In genomic region chr2:594297-594949, GRCh38 we compare ENCODE assay signal across 25 cellular contexts.
DNase-seq lines count a peak whose midpoint lies in the region; ATAC-seq, FAIRE-seq and TF ChIP-seq lines count a peak whose summit lies in the region.
"Had no signal": no experiment of that assay in that cellular context is flagged by ENCODE, and none has a peak within 500 bp of the region (broad histone marks: within the 10 kb centered on the region; RNA-seq: fewer than 3 reads in every experiment).

No MANE protein-coding gene starts in this region.

- H3K4me1 ChIP-seq in kidney (ENCODE audit: control insufficient read depth in 1 of 2, insufficient read depth in 1 of 2, low read depth in 1 of 2, low read length in 2 of 2), result no peaks in the 10 kb centered on the region
- H3K4me1 ChIP-seq in neural progenitor cell, result no peaks in the 10 kb centered on the region
- H3K4me1 ChIP-seq: BLaER1 had no signal

- H3K27me3 ChIP-seq in neural progenitor cell, result no peaks in the 10 kb centered on the region
- H3K27me3 ChIP-seq: BLaER1 had no signal

- no peaks in the 10 kb centered on the region for H3K36me3 ChIP-seq in kidney (ENCODE audit: control insufficient read depth in 1 of 2, insufficient read depth in 2 of 2, low read length in 2 of 2)
- H3K36me3 ChIP-seq in neural progenitor cell, result no peaks in the 10 kb centered on the region
- H3K36me3 ChIP-seq: BLaER1 had no signal

- peak; percentile 32 to 56 for ATAC-seq in natural killer cell treated with Interleukin-12 subunit alpha and Interleukin-12 subunit beta and Interleukin-15 and Interleukin-18, amount 100 ng/mL, for 72 hours
- ATAC-seq in natural killer cell, result no peak
- ATAC-seq: GM12878, GM23338, HCT116 had no signal

- no peaks in the 10 kb centered on the region for H4K20me1 ChIP-seq in neural progenitor cell (ENCODE audit: low read depth)
- H4K20me1 ChIP-seq: BLaER1 had no signal

- H3K4me2 ChIP-seq in neural progenitor cell, result no peak overlapping the region
- H3K4me2 ChIP-seq: BLaER1, GM23338 had no signal

- H3K27ac Mint-ChIP-seq in natural killer cell treated with Interleukin-12 subunit alpha and Interleukin-12 subunit beta and Interleukin-15 and Interleukin-18, amount 100 ng/mL, for 72 hours, result no peak overlapping the region
- H3K27ac Mint-ChIP-seq in natural killer cell (no peak overlapping the region), neural progenitor cell (peak overlapping the region; percentile 25)
- no peak overlapping the region for H3K27ac Mint-ChIP-seq in activated naive CD4-positive, alpha-beta T cell treated with anti-CD3 and anti-CD28 coated beads for 36 hours
- H3K27ac Mint-ChIP-seq: B cell; CD8-positive, alpha-beta memory T cell; GM23338; H9 had no signal

- no peaks in the 10 kb centered on the region for H3K36me3 Mint-ChIP-seq in natural killer cell treated with Interleukin-12 subunit alpha and Interleukin-12 subunit beta and Interleukin-15 and Interleukin-18, amount 100 ng/mL, for 72 hours
- H3K36me3 Mint-ChIP-seq in natural killer cell (no peaks in the 10 kb centered on the region), neural progenitor cell (peaks cover 2% of the 10 kb centered on the region)
- no peaks in the 10 kb centered on the region for H3K36me3 Mint-ChIP-seq in activated naive CD4-positive, alpha-beta T cell treated with anti-CD3 and anti-CD28 coated beads for 36 hours (ENCODE audit: low read depth)
- H3K36me3 Mint-ChIP-seq: CD4-positive, CD25-positive, alpha-beta regulatory T cell; CD8-positive, alpha-beta memory T cell had no signal

- H3K9me3 Mint-ChIP-seq in natural killer cell treated with Interleukin-12 subunit alpha and Interleukin-12 subunit beta and Interleukin-15 and Interleukin-18, amount 100 ng/mL, for 72 hours, result no peaks in the 10 kb centered on the region
- H3K9me3 Mint-ChIP-seq in natural killer cell, result no peaks in the 10 kb centered on the region
- peaks cover 4% of the 10 kb centered on the region for H3K9me3 Mint-ChIP-seq in neural progenitor cell
- H3K9me3 Mint-ChIP-seq in activated naive CD4-positive, alpha-beta T cell treated with anti-CD3 and anti-CD28 coated beads for 36 hours, result no peaks in the 10 kb centered on the region
- H3K9me3 Mint-ChIP-seq: CD4-positive, CD25-positive, alpha-beta regulatory T cell; CD8-positive, alpha-beta memory T cell; GM23338 had no signal

- no peak for DNase-seq in natural killer cell treated with Interleukin-12 subunit alpha and Interleukin-12 subunit beta and Interleukin-15 and Interleukin-18, amount 100 ng/mL, for 72 hours (ENCODE audit: low spot score)
- no peak for DNase-seq in natural killer cell
- peak; percentile 64 for DNase-seq in kidney
- no peak for DNase-seq in neural progenitor cell (ENCODE audit: low spot score)
- no peak for DNase-seq in activated naive CD4-positive, alpha-beta T cell treated with anti-CD3 and anti-CD28 coated beads for 36 hours
- no peak for DNase-seq in SHP77 (lab: John Stamatoyannopoulos, UW)
- DNase-seq in activated effector memory CD4-positive, alpha-beta T cell treated with anti-CD3 and anti-CD28 coated beads, Interleukin-2, amount 50 U/mL, for 16 hours, result no peak
- DNase-seq in NCI-H1048 (lab: John Stamatoyannopoulos, UW), result no peak
- DNase-seq: CD4-positive, CD25-positive, alpha-beta regulatory T cell; CD8-positive, alpha-beta memory T cell; DMS 273 treated with DMSO at 0.1 percent for 48 hours; DMS79; EL; GDM1; H9 had no signal

- H3F3A ChIP-seq in neural progenitor cell (ENCODE audit: low read depth), result peaks cover 5% of the 10 kb centered on the region

- H3K4me1 Mint-ChIP-seq in natural killer cell treated with Interleukin-12 subunit alpha and Interleukin-12 subunit beta and Interleukin-15 and Interleukin-18, amount 100 ng/mL, for 72 hours (ENCODE audit: low read depth in 2 of 2), result no peaks in the 10 kb centered on the region
- H3K4me1 Mint-ChIP-seq in natural killer cell, result no peaks in the 10 kb centered on the region
- H3K4me1 Mint-ChIP-seq in neural progenitor cell, result peaks cover 26% of the 10 kb centered on the region
- no peaks in the 10 kb centered on the region for H3K4me1 Mint-ChIP-seq in activated naive CD4-positive, alpha-beta T cell treated with anti-CD3 and anti-CD28 coated beads for 36 hours (ENCODE audit: low read depth)
- H3K4me1 Mint-ChIP-seq: B cell; CD4-positive, CD25-positive, alpha-beta regulatory T cell; CD8-positive, alpha-beta memory T cell had no signal

- H3K4me3 ChIP-seq in kidney (ENCODE audit: low read length in 2 of 2) (no peak overlapping the region), neural progenitor cell (no peak overlapping the region)
- H3K4me3 ChIP-seq: BLaER1, GM12878, GM23338 had no signal

- H3K9me3 ChIP-seq in kidney (ENCODE audit: control insufficient read depth in 1 of 2, low read length in 2 of 2) (no peaks in the 10 kb centered on the region), neural progenitor cell (ENCODE audit: low read depth) (no peaks in the 10 kb centered on the region)
- H3K9me3 ChIP-seq: BLaER1 had no signal

- intact Hi-C loops in natural killer cell (cut with micrococcal nuclease), result no loop called here
- intact Hi-C loops in kidney (cut with DNase I), result no loop called here
- intact Hi-C loops in activated naive CD4-positive, alpha-beta T cell treated with anti-CD3 and anti-CD28 coated beads for 36 hours (cut with micrococcal nuclease), result no loop called here

- peaks cover 9 to 19% of the 10 kb centered on the region in 2 donors for H3K27me3 Mint-ChIP-seq in natural killer cell treated with Interleukin-12 subunit alpha and Interleukin-12 subunit beta and Interleukin-15 and Interleukin-18, amount 100 ng/mL, for 72 hours
- peaks cover 25 to 36% of the 10 kb centered on the region in 2 donors for H3K27me3 Mint-ChIP-seq in natural killer cell (ENCODE audit: low read depth in 2 of 2)
- no peaks in the 10 kb centered on the region for H3K27me3 Mint-ChIP-seq in neural progenitor cell (ENCODE audit: insufficient read depth, low read depth)
- peaks cover 5% of the 10 kb centered on the region for H3K27me3 Mint-ChIP-seq in activated naive CD4-positive, alpha-beta T cell treated with anti-CD3 and anti-CD28 coated beads for 36 hours (ENCODE audit: low read depth)

- no peak for FAIRE-seq in kidney (lab: Jason Lieb, UNC)
- FAIRE-seq: A204.1, D721Med, GM12878, GM19239 had no signal

- CTCF ChIA-PET in activated naive CD4-positive, alpha-beta T cell treated with anti-CD3 and anti-CD28 coated beads for 36 hours (lab: Charles Lee), result no interaction called here

- H3K79me2 ChIP-seq in neural progenitor cell (ENCODE audit: low read depth), result no peaks in the 10 kb centered on the region

- H3K9ac ChIP-seq in kidney (ENCODE audit: low read length in 2 of 2), result no peak overlapping the region
- no peak overlapping the region for H3K9ac ChIP-seq in neural progenitor cell
- H3K9ac ChIP-seq: BLaER1 had no signal

- TF ChIP-seq CTCF in natural killer cell (IDR thresholded peaks at IDR 0.05) (no peak), kidney (IDR thresholded peaks at IDR 0.05; ENCODE audit: borderline replicate concordance, extremely low read depth, insufficient read depth) (no peak), neural progenitor cell (IDR thresholded peaks at IDR 0.05) (no peak)

- H3K4me3 Mint-ChIP-seq in natural killer cell treated with Interleukin-12 subunit alpha and Interleukin-12 subunit beta and Interleukin-15 and Interleukin-18, amount 100 ng/mL, for 72 hours, result no peak overlapping the region
- H3K4me3 Mint-ChIP-seq in natural killer cell (no peak overlapping the region), neural progenitor cell (no peak overlapping the region)
- H3K4me3 Mint-ChIP-seq in activated naive CD4-positive, alpha-beta T cell treated with anti-CD3 and anti-CD28 coated beads for 36 hours, result no peak overlapping the region
- H3K4me3 Mint-ChIP-seq: B cell; CD4-positive, CD25-positive, alpha-beta regulatory T cell; CD8-positive, alpha-beta memory T cell; GM23338; H9 had no signal

- H2AFZ ChIP-seq in neural progenitor cell (replicated peaks), result no peak overlapping the region

- H3K27ac ChIP-seq in kidney (ENCODE audit: low read depth in 2 of 2, low read length in 2 of 2) (no peak overlapping the region), neural progenitor cell (no peak overlapping the region)
- H3K27ac ChIP-seq: 22Rv1, BLaER1, C4-2B had no signal

Comparison
In these comparisons a context has a peak if more than half of its experiments do, and no peak if none do; other contexts are left out.
1. ATAC-seq: peak in natural killer cell treated with Interleukin-12 subunit alpha and Interleukin-12 subunit beta and Interleukin-15 and Interleukin-18, amount 100 ng/mL, for 72 hours (2 of 2); none in natural killer cell (0 of 3).